Comparison of ENCODE assay signal across 8 cellular contexts in the genomic region with DNA sequence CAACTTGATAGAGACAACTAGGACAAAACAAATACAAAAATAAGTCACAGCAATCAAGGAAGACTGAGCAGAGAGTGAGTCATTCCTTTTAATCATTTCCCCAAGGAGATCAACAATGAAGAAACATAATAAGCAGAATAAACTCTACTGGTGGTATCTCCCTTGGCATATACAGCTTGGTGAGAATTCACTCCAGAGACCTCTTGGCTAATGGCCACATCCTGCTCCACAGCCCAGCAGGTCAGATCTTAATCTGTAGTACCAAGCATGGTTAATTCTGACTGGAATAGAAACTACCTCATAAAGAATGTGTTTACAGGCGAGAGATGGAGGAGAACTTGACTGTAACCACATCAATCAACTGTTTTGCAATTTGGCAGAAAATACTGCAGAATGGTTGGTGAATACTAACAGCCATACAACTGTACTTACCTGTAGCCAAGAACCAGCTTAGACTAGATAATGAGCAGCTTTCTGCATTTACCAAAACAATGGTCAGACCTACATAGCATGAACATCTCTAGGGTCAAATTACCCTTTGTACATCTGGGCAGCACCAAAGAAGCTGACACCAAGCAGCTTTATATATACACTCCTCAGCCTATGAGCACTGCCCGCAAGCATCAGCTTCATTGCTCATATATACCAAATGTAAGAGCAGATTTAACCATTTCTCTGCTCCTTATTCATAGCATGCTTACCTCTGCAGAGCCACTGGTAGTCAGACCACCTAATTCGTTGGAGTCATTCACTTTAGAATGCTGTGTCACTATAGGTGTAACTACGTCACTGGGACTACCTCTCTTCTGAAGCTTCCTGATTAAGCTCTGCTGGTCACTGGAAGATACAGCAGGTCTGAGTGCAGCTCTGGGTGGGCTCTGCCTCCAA. TPM values are rescaled to one million over a fixed set of nuclear protein-coding genes. Genes with fewer than 3 reads are reported as not detected.
DNase-seq lines count a peak whose midpoint lies in the region; ATAC-seq, FAIRE-seq and TF ChIP-seq lines count a peak whose summit lies in the region.

No MANE protein-coding gene starts in this region.

- POLR2A ChIA-PET in Panc1 (lab: Charles Lee) = no interaction called here

- TF ChIP-seq POLR2A in H54 (IDR thresholded peaks at IDR 0.05; ENCODE audit: low read depth, low read length) (no peak), adrenal gland (IDR thresholded peaks at IDR 0.05) (no peak)

- H3K27me3 ChIP-seq in Panc1 (ENCODE audit: control insufficient read depth, insufficient read depth, low read length) = no peaks in the 10 kb centered on the region
- H3K27me3 ChIP-seq in adrenal gland = no peaks in the 10 kb centered on the region
- H3K27me3 ChIP-seq in lower lobe of right lung (ENCODE audit: low read depth) = no peaks in the 10 kb centered on the region

- H3K27ac ChIP-seq in Panc1 (ENCODE audit: low read length) (peak overlapping the region; percentile 48; the same call in 1 of the 2 replicates), adrenal gland (peak overlapping the region in 3 of 5 donors; percentile 20 to 68 (median 59)), lower lobe of right lung (peak overlapping the region; percentile 12), coronary artery (no peak overlapping the region)

- intact Hi-C loops in Panc1 (cut with micrococcal nuclease; ENCODE audit: unreplicated experiment) (no loop called here), adrenal gland (cut with DNase I) (no loop called here), lower lobe of right lung (cut with DNase I) (no loop called here)

- TF ChIP-seq CTCF in Panc1 (IDR thresholded peaks at IDR 0.05) (no peak), adrenal gland (IDR thresholded peaks at IDR 0.05) (no peak), lower lobe of right lung (IDR thresholded peaks at IDR 0.05) (no peak), coronary artery (IDR thresholded peaks at IDR 0.05) (no peak)

- ATAC-seq in Panc1 (peak; percentile 83), lower lobe of right lung (peak; percentile 57 to 71)

- BruUV-seq in Panc1 (replicated peaks; lab: Mats Ljungman, UMichigan) = no TSS peak

- H3K36me3 ChIP-seq in Panc1 (ENCODE audit: control insufficient read depth, insufficient read depth, low read length) (no peaks in the 10 kb centered on the region), adrenal gland (replicated peaks in 1 of 2) (peaks cover 0 to 6% of the 10 kb centered on the region in 2 donors), lower lobe of right lung (peaks cover 18% of the 10 kb centered on the region)

- no peaks in the 10 kb centered on the region for H3K9me3 ChIP-seq in Panc1 (ENCODE audit: control insufficient read depth, insufficient read depth, low read depth, low read length)
- no peaks in the 10 kb centered on the region for H3K9me3 ChIP-seq in adrenal gland (replicated peaks in 1 of 3)
- H3K9me3 ChIP-seq in lower lobe of right lung = no peaks in the 10 kb centered on the region

- CTCF ChIA-PET in Panc1 (lab: Charles Lee) = interaction anchor here (0.5 kb wide), 1 partner anchor 346 kb away, joined by 3 read pairs; no protein-coding TSS in a partner anchor

- 73 to 77% (median 75%) methylated on average over 4 of the region's 4 CpGs for WGBS in adrenal gland, 4 donors

- peak; percentile 78 for FAIRE-seq in H54 (lab: Jason Lieb, UNC)

- DNase-seq in G401 (ENCODE audit: low spot score) (peak; percentile 64), H54 (ENCODE audit: insufficient read length, low spot score) (peak; percentile 4), Panc1 (ENCODE audit: low read depth, low spot score) (no peak), adrenal gland (peak in 6 of 7 donors; percentile 54 to 77 (median 66)), lower lobe of right lung (no peak), amniotic stem cell (lab: John Stamatoyannopoulos, UW) (no peak), coronary artery (ENCODE audit: low spot score) (no peak), mesenteric fat pad (ENCODE audit: low spot score) (no peak)

- in situ Hi-C loops in G401 (cut with HindIII; ENCODE audit: low sequenced_read_pairs) (no loop called here), Panc1 (cut with HindIII; ENCODE audit: low pct_unique_long_range_greater_than_20kb, low sequenced_read_pairs) (no loop called here)

- H3K4me3 ChIP-seq in Panc1 (ENCODE audit: low read depth in 2 of 2, low read length in 2 of 2) = no peak overlapping the region
- H3K4me3 ChIP-seq in adrenal gland = no peak overlapping the region
- no peak overlapping the region for H3K4me3 ChIP-seq in lower lobe of right lung
- H3K4me3 ChIP-seq in coronary artery = no peak overlapping the region

- peaks cover 25% of the 10 kb centered on the region for H3K4me1 ChIP-seq in Panc1 (ENCODE audit: control insufficient read depth, insufficient read depth, low read length)
- H3K4me1 ChIP-seq in adrenal gland (replicated peaks in 1 of 2) = peaks cover 12 to 48% of the 10 kb centered on the region in 2 donors
- H3K4me1 ChIP-seq in lower lobe of right lung = peaks cover 35% of the 10 kb centered on the region

RNA-seq across cellular contexts. Expression of gene KIAA0319L, which starts 51.0 kb away (rescaled TPM):
- 25.5 and 31.1 TPM in 2 replicates for total RNA-seq in G401 (2014; rRNA removed; shearing (Covaris generic))
- total RNA-seq in Panc1 (2021; ENCODE audit: unreplicated experiment) = 60.0 TPM
- polyA plus RNA-seq in Panc1 (2012; ENCODE audit: insufficient read length) = 42.7 TPM
- total RNA-seq in adrenal gland = 100 to 1,000 TPM in 3 of 8 donors, 10 to 100 TPM in 5; 53.8 to 278 (median 91.0) TPM
- 10 to 100 TPM; 26.5 to 60.1 (median 29.2) TPM for polyA plus RNA-seq in adrenal gland
- total RNA-seq in lower lobe of right lung = 79.6 TPM
- 48.5 TPM for total RNA-seq in mesenteric fat pad

RNA-seq across cellular contexts. Expression of gene NCDN, which starts 51.4 kb away (rescaled TPM):
- 19.2 and 28.3 TPM in 2 replicates for total RNA-seq in G401 (2014; rRNA removed; shearing (Covaris generic))
- total RNA-seq in Panc1 (2021; ENCODE audit: unreplicated experiment) = 64.1 TPM
- polyA plus RNA-seq in Panc1 (2012; ENCODE audit: insufficient read length) = 75.4 TPM
- 10 to 100 TPM; 38.0 to 49.3 (median 44.5) TPM for total RNA-seq in adrenal gland
- 10 to 100 TPM; 12.0 to 28.7 (median 18.3) TPM for polyA plus RNA-seq in adrenal gland
- total RNA-seq in lower lobe of right lung = 20.2 TPM
- 16.0 TPM for total RNA-seq in mesenteric fat pad

Comparison
In these comparisons a context has a peak if more than half of its experiments do, and no peak if none do; other contexts are left out.
1. DNase-seq: peak in G401 (single experiment), H54 (single experiment) and adrenal gland (6 of 7); none in Panc1 (single experiment), lower lobe of right lung (single experiment), amniotic stem cell (single experiment), coronary artery (single experiment) and mesenteric fat pad (single experiment).
2. H3K27ac ChIP-seq: peak in Panc1 (single experiment), adrenal gland (3 of 5) and lower lobe of right lung (single experiment); none in coronary artery (0 of 2).